ENCODE assay signal across 8 cellular contexts in the genomic region with DNA sequence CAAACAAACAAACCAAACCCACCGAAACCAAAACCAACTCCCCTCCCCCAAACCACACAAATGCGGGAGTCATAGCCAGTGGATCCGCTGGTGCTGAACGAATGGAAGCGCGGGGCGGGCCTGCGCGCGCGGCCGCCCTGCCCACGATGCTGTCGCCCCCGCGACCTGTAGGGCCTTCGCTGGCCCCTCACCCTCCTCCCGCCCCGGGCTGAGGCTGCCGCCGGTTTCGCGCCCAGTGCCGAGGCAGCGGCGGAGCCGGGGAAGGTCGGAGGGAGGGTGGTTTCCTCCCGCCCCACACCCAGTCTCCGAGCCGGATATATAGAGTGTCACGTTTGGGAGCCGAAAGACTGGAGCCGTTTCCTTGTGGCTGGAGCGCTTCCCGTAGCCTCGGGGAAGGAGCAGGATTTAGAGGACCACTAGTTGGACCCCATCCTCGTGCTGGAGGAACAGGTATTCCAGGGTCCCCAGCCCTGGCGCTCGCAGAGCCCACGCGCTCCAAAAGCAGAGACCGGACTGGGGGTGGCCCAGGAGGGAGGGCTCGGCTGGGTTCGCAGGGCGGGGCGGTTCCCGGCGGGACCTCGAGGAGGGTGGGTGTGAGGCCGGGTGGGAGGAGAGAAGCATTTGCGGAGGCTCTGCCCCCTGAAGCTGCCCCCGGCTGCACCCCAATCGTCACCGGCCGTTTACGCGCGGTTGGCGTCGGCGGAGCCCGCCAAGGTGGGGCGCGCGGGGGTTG. TPM values are rescaled to one million over a fixed set of nuclear protein-coding genes. Genes with fewer than 3 reads are reported as not detected.
A peak's percentile ranks its signal among the peaks of the same experiment; 100 is the strongest.
DNase-seq lines count a peak whose midpoint lies in the region; ATAC-seq, FAIRE-seq and TF ChIP-seq lines count a peak whose summit lies in the region.

Gene FAR2 (plus strand): TSS at position 321 of the 733 bp plus-strand sequence. CDS start 121,172 bp downstream, outside the sequence.

- H3K4me2 ChIP-seq in astrocyte (ENCODE audit: low read length): peak within 1 kb of the TSS; percentile 96

- under 1% methylated on average over 66 of the region's 66 CpGs for WGBS in right cardiac atrium

- CTCF ChIA-PET in AG04450 (lab: Charles Lee): interaction anchor here (0.7 kb wide), 1 partner anchor 113 kb away, joined by 3 read pairs; no protein-coding TSS in a partner anchor

- H2AFZ ChIP-seq in astrocyte (ENCODE audit: low read depth, low read length): peak within 1 kb of the TSS; percentile 94

- ATAC-seq in GM18873 (IDR thresholded peaks at IDR 0.05; ENCODE audit: low FRiP score, unreplicated experiment) (peak; percentile 41), HG03521 (IDR thresholded peaks at IDR 0.05; ENCODE audit: unreplicated experiment) (peak; percentile 39), right cardiac atrium (peak; percentile 85 to 90)

- H3K79me2 ChIP-seq in astrocyte (ENCODE audit: insufficient read depth, low read length): peaks cover 23% of the 10 kb centered on the region

- no peaks in the 10 kb centered on the region for H3K36me3 ChIP-seq in astrocyte (ENCODE audit: insufficient read depth, low read length)

- POLR2A ChIA-PET in AG04450 (lab: Yijun Ruan, JAX): no interaction called here

- peaks cover 15% of the 10 kb centered on the region for H3K4me1 Mint-ChIP-seq in T-helper 1 cell treated with Interleukin-12 subunit alpha and Interleukin-12 subunit beta and Interleukin-4 antibody, amounts not matched to agents 30 μg/mL and 1 μg/mL, for 36 hours (ENCODE audit: low read depth)
- no peaks in the 10 kb centered on the region for H3K4me1 Mint-ChIP-seq in astrocyte (ENCODE audit: low read depth, unreplicated experiment)

- peaks cover 10% of the 10 kb centered on the region for H3K27me3 ChIP-seq in AG04450 (ENCODE audit: control insufficient read depth, insufficient read depth, low read length)
- H3K27me3 ChIP-seq in astrocyte (ENCODE audit: insufficient read depth, low read length): no peaks in the 10 kb centered on the region
- H3K27me3 ChIP-seq in right cardiac atrium (ENCODE audit: control insufficient read depth, insufficient read depth): no peaks in the 10 kb centered on the region

- H3K27ac ChIP-seq in AG04450 (ENCODE audit: low read depth, low read length) (no peak within 1 kb of the TSS), astrocyte (ENCODE audit: low read depth, low read length) (peak within 1 kb of the TSS; percentile 86), right cardiac atrium (ENCODE audit: low read length) (peak within 1 kb of the TSS; percentile 42)

- H3K9me3 ChIP-seq in AG04450 (ENCODE audit: control insufficient read depth, insufficient read depth, low read length): no peaks in the 10 kb centered on the region; the same call in 1 of the 2 replicates
- H3K9me3 ChIP-seq in astrocyte (ENCODE audit: insufficient read depth, low read depth, low read length): no peaks in the 10 kb centered on the region
- no peaks in the 10 kb centered on the region for H3K9me3 ChIP-seq in right cardiac atrium (ENCODE audit: control insufficient read depth, low read length)

- peak within 1 kb of the TSS; percentile 93 for H3K27ac Mint-ChIP-seq in T-helper 1 cell treated with Interleukin-12 subunit alpha and Interleukin-12 subunit beta and Interleukin-4 antibody, amounts not matched to agents 30 μg/mL and 1 μg/mL, for 36 hours
- H3K27ac Mint-ChIP-seq in astrocyte (ENCODE audit: unreplicated experiment): peak within 1 kb of the TSS; percentile 90

- H3K4me1 ChIP-seq in astrocyte (ENCODE audit: insufficient read depth, low read length): peaks cover 11% of the 10 kb centered on the region
- peaks cover 2% of the 10 kb centered on the region for H3K4me1 ChIP-seq in right cardiac atrium (ENCODE audit: control insufficient read depth, insufficient read depth, low read length)

- no peaks in the 10 kb centered on the region for H4K20me1 ChIP-seq in astrocyte (ENCODE audit: insufficient read depth, low read length)

- H3K9ac ChIP-seq in astrocyte (ENCODE audit: low read length): peak within 1 kb of the TSS; percentile 95

- H3K36me3 Mint-ChIP-seq in T-helper 1 cell treated with Interleukin-12 subunit alpha and Interleukin-12 subunit beta and Interleukin-4 antibody, amounts not matched to agents 30 μg/mL and 1 μg/mL, for 36 hours (ENCODE audit: low read depth): no peaks in the 10 kb centered on the region
- no peaks in the 10 kb centered on the region for H3K36me3 Mint-ChIP-seq in astrocyte (ENCODE audit: low read depth, unreplicated experiment)

- no peak for FAIRE-seq in astrocyte (lab: Jason Lieb, UNC)

- no peaks in the 10 kb centered on the region for H3K9me3 Mint-ChIP-seq in T-helper 1 cell treated with Interleukin-12 subunit alpha and Interleukin-12 subunit beta and Interleukin-4 antibody, amounts not matched to agents 30 μg/mL and 1 μg/mL, for 36 hours
- no peaks in the 10 kb centered on the region for H3K9me3 Mint-ChIP-seq in astrocyte (ENCODE audit: unreplicated experiment)

- H3K4me3 ChIP-seq in AG04450 (ENCODE audit: low read depth, low read length): peak within 1 kb of the TSS; percentile 65
- peak within 1 kb of the TSS; percentile 84 for H3K4me3 ChIP-seq in astrocyte (ENCODE audit: insufficient read depth, low read depth, low read length)
- peak within 1 kb of the TSS; percentile 59 for H3K4me3 ChIP-seq in right cardiac atrium (ENCODE audit: low read length)

- DNase-seq in AG04450 (ENCODE audit: low read depth, low spot score) (no peak), astrocyte (ENCODE audit: low read depth) (peak; percentile 18), right cardiac atrium (peak; percentile 58 to 81 (median 80)), pulmonary artery endothelial cell (ENCODE audit: low read depth, low spot score) (no peak), superior temporal gyrus (ENCODE audit: extremely low spot score) (no peak)

- TF ChIP-seq CTCF in AG04450 (IDR thresholded peaks at IDR 0.05; ENCODE audit: low read depth, low read length) (no peak), astrocyte (IDR thresholded peaks at IDR 0.05; ENCODE audit: insufficient read depth, low read depth, low read length) (no peak)

- intact Hi-C loops in right cardiac atrium (cut with DNase I): no loop called here

- H3K4me3 Mint-ChIP-seq in T-helper 1 cell treated with Interleukin-12 subunit alpha and Interleukin-12 subunit beta and Interleukin-4 antibody, amounts not matched to agents 30 μg/mL and 1 μg/mL, for 36 hours: peak within 1 kb of the TSS; percentile 95
- peak within 1 kb of the TSS; percentile 95 for H3K4me3 Mint-ChIP-seq in astrocyte (ENCODE audit: unreplicated experiment)

- H3K27me3 Mint-ChIP-seq in T-helper 1 cell treated with Interleukin-12 subunit alpha and Interleukin-12 subunit beta and Interleukin-4 antibody, amounts not matched to agents 30 μg/mL and 1 μg/mL, for 36 hours (ENCODE audit: low read depth): peaks cover 51% of the 10 kb centered on the region
- H3K27me3 Mint-ChIP-seq in astrocyte (ENCODE audit: low read depth, unreplicated experiment): peaks cover 11% of the 10 kb centered on the region

RNA-seq across cellular contexts. Expression of gene FAR2, which starts in this region (rescaled TPM):
- polyA plus RNA-seq in AG04450 (2011; rRNA removed) (3.2 and 3.4 TPM in 2 replicates), right cardiac atrium (2.5 TPM)
- polyA minus RNA-seq in AG04450 (2011; rRNA and poly(A)+ RNA removed): 4.5 and 5.5 TPM in 2 replicates
- total RNA-seq in astrocyte (3.3 and 3.9 TPM in 2 replicates), right cardiac atrium (1 to 10 TPM; 4.0 to 9.7 (median 5.7) TPM), pulmonary artery endothelial cell (36.1 and 64.4 TPM in 2 replicates)

Comparison
In these comparisons a context has a peak if more than half of its experiments do, and no peak if none do; other contexts are left out.
1. DNase-seq: peak in astrocyte (single experiment) and right cardiac atrium (3 of 3); none in AG04450 (single experiment), pulmonary artery endothelial cell (single experiment) and superior temporal gyrus (single experiment).
2. Peak in every context shown above with its lines, with median percentiles within 50 percentile points of each other: H3K4me3 ChIP-seq and ATAC-seq.